ENCODE assay signal across 16 cellular contexts in the genomic region with DNA sequence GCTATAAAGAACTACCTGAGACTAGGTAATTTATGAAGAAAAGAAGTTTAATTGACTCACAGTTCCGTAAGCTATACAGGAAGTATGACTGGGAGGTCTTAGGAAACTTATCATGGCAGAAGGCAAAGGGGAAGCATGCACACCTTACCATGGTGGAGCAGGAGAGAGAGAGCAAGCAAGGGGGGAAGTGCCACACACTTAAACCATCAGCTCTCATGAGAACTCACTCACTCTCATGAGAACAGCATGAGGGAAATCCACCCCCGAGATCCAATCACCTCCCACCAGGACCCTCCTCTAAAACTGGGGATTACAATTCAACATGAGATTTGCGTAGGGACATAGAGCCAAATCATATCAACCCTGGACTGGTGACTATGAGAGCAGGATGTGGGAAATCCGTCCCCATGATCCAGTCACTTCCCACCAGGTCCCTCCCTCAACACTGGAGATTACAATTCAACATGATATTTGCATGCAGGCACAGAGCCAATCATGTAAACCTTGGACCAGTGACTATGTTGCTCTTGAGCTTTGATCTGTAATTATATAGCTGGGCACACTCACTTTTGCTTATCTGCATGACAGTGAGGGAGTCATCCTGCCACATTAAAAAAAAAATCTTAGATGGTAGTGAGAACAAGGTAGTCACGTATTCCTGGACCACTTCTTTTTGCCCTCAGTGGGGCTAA.
"Had no signal": no experiment of that assay in that cellular context is flagged by ENCODE, and none has a peak within 500 bp of the region (broad histone marks: within the 10 kb centered on the region; RNA-seq: fewer than 3 reads in every experiment).

No MANE protein-coding gene starts in this region.

- ATAC-seq: gastrocnemius medialis; heart right ventricle; left lobe of liver; stimulated activated naive CD8-positive, alpha-beta T cell treated with anti-CD3 and anti-CD28 coated beads, Interleukin-15, amount 100 ng/mL, for 72 hours had no signal

- H3K27ac Mint-ChIP-seq: activated naive CD4-positive, alpha-beta T cell treated with anti-CD3 and anti-CD28 coated beads, Interleukin-2, amount 50 U/mL, for 24 hours; memory B cell; nephron; stimulated activated naive CD8-positive, alpha-beta T cell treated with anti-CD3 and anti-CD28 coated beads, Interleukin-15, amount 100 ng/mL, for 72 hours had no signal

- H3K36me3 Mint-ChIP-seq: activated naive CD4-positive, alpha-beta T cell treated with anti-CD3 and anti-CD28 coated beads, Interleukin-2, amount 50 U/mL, for 24 hours; memory B cell had no signal

- H3K27me3 ChIP-seq: gastrocnemius medialis, heart right ventricle, vagina had no signal

- H3K4me1 ChIP-seq: gastrocnemius medialis, vagina had no signal

- FAIRE-seq: islet of Langerhans, TTC549 had no signal

- DNase-seq: activated effector memory CD4-positive, alpha-beta T cell treated with Interleukin-2 at 50 U/mL for 16 hours; activated T-cell treated with anti-CD3 and anti-CD28 coated beads, Interleukin-2, amount 50 U/mL, for 1 hour; central memory CD4-positive, alpha-beta T cell; effector CD8-positive, alpha-beta T cell; gastrocnemius medialis; heart right ventricle; stimulated activated CD4-positive, alpha-beta T cell treated with anti-CD3 and anti-CD28 coated beads, Interleukin-4, amount 100 ng/mL, for 4 hours; stimulated activated naive CD8-positive, alpha-beta T cell treated with anti-CD3 and anti-CD28 coated beads, Interleukin-15, amount 100 ng/mL, for 72 hours had no signal

- H3K4me3 Mint-ChIP-seq: activated naive CD4-positive, alpha-beta T cell treated with anti-CD3 and anti-CD28 coated beads, Interleukin-2, amount 50 U/mL, for 24 hours; memory B cell; nephron; stimulated activated naive CD8-positive, alpha-beta T cell treated with anti-CD3 and anti-CD28 coated beads, Interleukin-15, amount 100 ng/mL, for 72 hours had no signal

- H3K4me3 ChIP-seq: coronary artery, gastrocnemius medialis, heart right ventricle, vagina had no signal

- H3K4me1 Mint-ChIP-seq: activated naive CD4-positive, alpha-beta T cell treated with anti-CD3 and anti-CD28 coated beads, Interleukin-2, amount 50 U/mL, for 24 hours; memory B cell; nephron; stimulated activated naive CD8-positive, alpha-beta T cell treated with anti-CD3 and anti-CD28 coated beads, Interleukin-15, amount 100 ng/mL, for 72 hours had no signal

- H3K27ac ChIP-seq: coronary artery, gastrocnemius medialis, vagina had no signal

- H3K9me3 Mint-ChIP-seq: activated naive CD4-positive, alpha-beta T cell treated with anti-CD3 and anti-CD28 coated beads, Interleukin-2, amount 50 U/mL, for 24 hours; memory B cell; nephron had no signal

- H3K36me3 ChIP-seq: gastrocnemius medialis, heart right ventricle, vagina had no signal

- H3K9me3 ChIP-seq: gastrocnemius medialis, heart right ventricle, vagina had no signal
